In the genomic region with DNA sequence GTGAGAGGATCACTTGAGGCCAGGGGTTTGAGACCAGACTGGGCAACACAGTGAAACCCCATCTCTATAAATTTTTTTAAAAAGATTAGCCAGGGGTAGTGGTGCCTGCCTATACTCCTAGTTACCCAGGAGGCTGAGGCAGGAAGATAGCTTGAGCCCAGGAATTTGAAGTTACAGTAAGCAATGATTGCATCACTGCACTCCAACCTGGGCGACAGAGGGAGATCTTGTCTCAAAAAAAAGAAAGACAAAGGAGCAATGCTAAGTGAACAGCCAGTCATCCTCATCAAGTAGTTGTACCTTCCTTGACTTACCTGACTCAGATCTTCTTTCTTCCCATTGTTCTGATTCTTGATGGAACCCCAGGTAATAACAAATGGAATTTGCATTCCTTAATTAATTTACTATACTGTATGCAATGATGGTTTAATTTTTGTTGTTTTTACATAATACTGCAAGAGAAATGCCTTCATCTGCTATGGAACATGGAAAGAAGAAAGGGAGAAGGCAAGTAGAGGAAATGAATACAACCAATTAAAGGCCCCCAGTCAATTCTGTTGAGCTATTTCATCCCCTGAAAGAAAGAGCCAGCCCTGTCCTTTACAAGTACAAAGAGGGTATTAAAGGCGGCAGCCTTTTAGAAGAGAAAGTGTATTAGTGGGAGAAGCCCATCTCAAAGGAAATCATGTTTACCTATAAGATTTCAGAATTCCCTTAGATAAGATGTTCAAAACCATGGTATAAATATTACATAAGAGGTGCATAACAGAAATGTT, we compare ENCODE assay signal across 21 cellular contexts.
DNase-seq lines count a peak whose midpoint lies in the region; ATAC-seq, FAIRE-seq and TF ChIP-seq lines count a peak whose summit lies in the region.
"Had no signal": no experiment of that assay in that cellular context is flagged by ENCODE, and none has a peak within 500 bp of the region (broad histone marks: within the 10 kb centered on the region; RNA-seq: fewer than 3 reads in every experiment).

No MANE protein-coding gene starts in this region.

- H3K9ac ChIP-seq in mammary epithelial cell (ENCODE audit: insufficient read depth, low read length) (no peak overlapping the region), K562 (ENCODE audit: insufficient read depth in 1 of 2, low read depth in 2 of 2, low read length in 2 of 2) (no peak overlapping the region)

- H3K4me2 ChIP-seq in mammary epithelial cell (ENCODE audit: insufficient read depth, low read depth, low read length): no peak overlapping the region
- no peak overlapping the region for H3K4me2 ChIP-seq in K562 (ENCODE audit: insufficient read depth, low read length)

- H3K27ac ChIP-seq in mammary epithelial cell (ENCODE audit: insufficient read depth, low read depth, low read length) (no peak overlapping the region), K562 (ENCODE audit: extremely low read depth, low read depth, low read length) (no peak overlapping the region)
- H3K27ac ChIP-seq: SJCRH30 had no signal

- intact Hi-C loops in MCF 10A (cut with micrococcal nuclease): loop anchor here (5.0 to 10.0 kb wide), 2 partner anchors 162 to 480 kb away; no protein-coding TSS in a partner anchor
- intact Hi-C loops in mammary epithelial cell (cut with micrococcal nuclease): loop anchor here (2.0 kb wide), 1 partner anchor 482 kb away; no protein-coding TSS in a partner anchor
- intact Hi-C loops in K562 (cut with micrococcal nuclease): no loop called here
- intact Hi-C loops in activated CD4-positive, alpha-beta memory T cell treated with anti-CD3 and anti-CD28 coated beads for 36 hours (cut with micrococcal nuclease): no loop called here

- TF ChIP-seq EP300 in K562 (IDR thresholded peaks at IDR 0.05; ENCODE audit: low read length): no peak

- H3K9me1 ChIP-seq in K562 (ENCODE audit: control insufficient read depth, insufficient read depth, low read length): no peaks in the 10 kb centered on the region

- DNase-seq in MCF 10A (ENCODE audit: unreplicated experiment) (peak; percentile 45), mammary epithelial cell (no peak), K562 (ENCODE audit: extremely low read depth in 1 of 4, low spot score in 3 of 4) (no peak), fibroblast of villous mesenchyme (ENCODE audit: low read depth) (peak; percentile 14), renal cortical epithelial cell (ENCODE audit: low read depth) (peak; percentile 12), foreskin melanocyte (no peak)
- no peak for DNase-seq in activated CD4-positive, alpha-beta memory T cell treated with anti-CD3 and anti-CD28 coated beads for 36 hours
- DNase-seq: 8988T; CD4-positive, alpha-beta memory T cell; DMS79 treated with DMSO at 0.1 percent for 48 hours; GOT3; HFFc6; MV-4-11; NCI-H1417; NCI-H187 treated with DMSO at 0.1 percent for 48 hours; NCI-H2171; NCI-H446 treated with DMSO at 0.1 percent for 48 hours; RPMI8226; SJCRH30 had no signal

- WGBS in mammary epithelial cell (ENCODE audit: low coverage, missing lambda C conversion rate): 75% methylated on average over 2 of the region's 2 CpGs
- WGBS in K562 (ENCODE audit: insufficient coverage, low coverage, missing lambda C conversion rate): 43% methylated on average over 2 of the region's 2 CpGs

- CTCF ChIA-PET in MCF 10A (lab: Yijun Ruan, JAX) (interaction anchor here (0.6 kb wide), 1 partner anchor 481 kb away, joined by 3 read pairs; no protein-coding TSS in a partner anchor), mammary epithelial cell (lab: Charles Lee; ENCODE audit: low non-redundant PET) (no interaction called here), K562 (lab: Yijun Ruan, JAX; ENCODE audit: low intra/inter-chr PET ratio) (no interaction called here)
- CTCF ChIA-PET in activated CD4-positive, alpha-beta memory T cell treated with anti-CD3 and anti-CD28 coated beads for 36 hours (lab: Charles Lee): no interaction called here

- peaks cover 7% of the 10 kb centered on the region for H3K9me3 Mint-ChIP-seq in MCF 10A (ENCODE audit: unreplicated experiment)
- H3K9me3 Mint-ChIP-seq in activated CD4-positive, alpha-beta memory T cell treated with anti-CD3 and anti-CD28 coated beads for 36 hours: peaks cover 3% of the 10 kb centered on the region

- H3K79me2 ChIP-seq in mammary epithelial cell (ENCODE audit: insufficient read depth, low read length): no peaks in the 10 kb centered on the region
- no peaks in the 10 kb centered on the region for H3K79me2 ChIP-seq in K562 (ENCODE audit: control insufficient read depth, insufficient read depth, low read length)

- H4K20me1 ChIP-seq in mammary epithelial cell (ENCODE audit: insufficient read depth, low read length): no peaks in the 10 kb centered on the region
- no peaks in the 10 kb centered on the region for H4K20me1 ChIP-seq in K562 (replicated peaks; ENCODE audit: control insufficient read depth, insufficient read depth, low read length)

- H2AFZ ChIP-seq in mammary epithelial cell (ENCODE audit: low read depth, low read length): no peak overlapping the region
- no peak overlapping the region for H2AFZ ChIP-seq in K562 (ENCODE audit: low read depth, low read length)

- no peak for TF ChIP-seq POLR2A in K562 (conservative IDR thresholded peaks at IDR 0.05)

- no peak overlapping the region for H3K4me3 ChIP-seq in mammary epithelial cell (replicated peaks in 1 of 3; ENCODE audit: insufficient read depth in 1 of 3, low read depth in 2 of 3, low read length in 3 of 3)
- H3K4me3 ChIP-seq in K562: no peak overlapping the region
- H3K4me3 ChIP-seq in fibroblast of villous mesenchyme (ENCODE audit: low read depth, low read length): no peak overlapping the region
- H3K4me3 ChIP-seq: SJCRH30 had no signal

- no TSS peak for BruUV-seq in MCF 10A (replicated peaks; lab: Mats Ljungman, UMichigan)
- BruUV-seq in mammary epithelial cell (replicated peaks; lab: Mats Ljungman, UMichigan): no TSS peak
- no TSS peak for BruUV-seq in K562 (replicated peaks; lab: Mats Ljungman, UMichigan)

- no peak overlapping the region for H3K27ac Mint-ChIP-seq in MCF 10A (ENCODE audit: low read depth, unreplicated experiment)
- H3K27ac Mint-ChIP-seq in activated CD4-positive, alpha-beta memory T cell treated with anti-CD3 and anti-CD28 coated beads for 36 hours: no peak overlapping the region
- H3K27ac Mint-ChIP-seq: CD4-positive, alpha-beta memory T cell; HFFc6 had no signal

- FAIRE-seq in K562 (lab: Jason Lieb, UNC): no peak
- FAIRE-seq: G401.6 had no signal

- POLR2A ChIA-PET in MCF 10A (lab: Yijun Ruan, JAX) (interaction anchor here (0.7 kb wide), 1 partner anchor 339 kb away, joined by 4 read pairs; no protein-coding TSS in a partner anchor), K562 (lab: Yijun Ruan, JAX) (no interaction called here)
- POLR2A ChIA-PET in activated CD4-positive, alpha-beta memory T cell treated with anti-CD3 and anti-CD28 coated beads for 36 hours (lab: Charles Lee): no interaction called here

- H3K9me3 ChIP-seq in mammary epithelial cell (replicated peaks; ENCODE audit: insufficient read depth, low read length) (no peaks in the 10 kb centered on the region), K562 (replicated peaks; ENCODE audit: control insufficient read depth, insufficient read depth, low read depth, low read length) (no peaks in the 10 kb centered on the region)
- H3K9me3 ChIP-seq: SJCRH30 had no signal

- no peaks in the 10 kb centered on the region for H3K4me1 Mint-ChIP-seq in MCF 10A (ENCODE audit: insufficient read depth, unreplicated experiment)
- H3K4me1 Mint-ChIP-seq in activated CD4-positive, alpha-beta memory T cell treated with anti-CD3 and anti-CD28 coated beads for 36 hours (ENCODE audit: low read depth): no peaks in the 10 kb centered on the region
- H3K4me1 Mint-ChIP-seq: CD4-positive, alpha-beta memory T cell had no signal

- no peak for TF ChIP-seq RAD21 in K562 (CRISPR knock-in tag; conservative IDR thresholded peaks at IDR 0.05 in 1 of 2, IDR thresholded peaks at IDR 0.05 in 1 of 2)

- H3K4me3 Mint-ChIP-seq in MCF 10A (ENCODE audit: unreplicated experiment): no peak overlapping the region
- no peak overlapping the region for H3K4me3 Mint-ChIP-seq in activated CD4-positive, alpha-beta memory T cell treated with anti-CD3 and anti-CD28 coated beads for 36 hours
- H3K4me3 Mint-ChIP-seq: CD4-positive, alpha-beta memory T cell; HFFc6 had no signal

- no peaks in the 10 kb centered on the region for H3K27me3 Mint-ChIP-seq in MCF 10A (ENCODE audit: insufficient read depth, unreplicated experiment)
- no peaks in the 10 kb centered on the region for H3K27me3 Mint-ChIP-seq in activated CD4-positive, alpha-beta memory T cell treated with anti-CD3 and anti-CD28 coated beads for 36 hours
- H3K27me3 Mint-ChIP-seq: CD4-positive, alpha-beta memory T cell had no signal

- H3K36me3 ChIP-seq in mammary epithelial cell (ENCODE audit: insufficient read depth, low read length): no peaks in the 10 kb centered on the region
- H3K36me3 ChIP-seq in K562 (ENCODE audit: control insufficient read depth, insufficient read depth, low read length): no peaks in the 10 kb centered on the region

- ATAC-seq in K562: no peak
- ATAC-seq in HG02970 (IDR thresholded peaks at IDR 0.05; ENCODE audit: low FRiP score, unreplicated experiment): no peak

- in situ Hi-C loops in mammary epithelial cell (cut with MboI; ENCODE audit: low sequenced_read_pairs in 2 of 2) (no loop called here), K562 (cut with MboI) (no loop called here)

- H3K36me3 Mint-ChIP-seq in MCF 10A (ENCODE audit: insufficient read depth, unreplicated experiment): no peaks in the 10 kb centered on the region
- H3K36me3 Mint-ChIP-seq in activated CD4-positive, alpha-beta memory T cell treated with anti-CD3 and anti-CD28 coated beads for 36 hours: peaks cover 3% of the 10 kb centered on the region
- H3K36me3 Mint-ChIP-seq: CD4-positive, alpha-beta memory T cell had no signal

- H3K4me1 ChIP-seq in mammary epithelial cell (ENCODE audit: insufficient read depth, low read length) (no peaks in the 10 kb centered on the region), K562 (replicated peaks in 1 of 2; ENCODE audit: control insufficient read depth in 2 of 2, insufficient read depth in 2 of 2, low read length in 2 of 2) (no peaks in the 10 kb centered on the region)
- H3K4me1 ChIP-seq: SJCRH30 had no signal

- TF ChIP-seq CTCF in MCF 10A (IDR thresholded peaks at IDR 0.05; ENCODE audit: unreplicated experiment) (no peak), mammary epithelial cell (conservative IDR thresholded peaks at IDR 0.05 in 1 of 2, IDR thresholded peaks at IDR 0.05 in 1 of 2; ENCODE audit: extremely low read depth in 1 of 2, insufficient read depth in 1 of 2, low read depth in 1 of 2, low read length in 2 of 2) (peak in 1 of 2 donors; percentile 24), K562 (IDR thresholded peaks at IDR 0.05 in 2 of 3, conservative IDR thresholded peaks at IDR 0.05 in 1 of 3; ENCODE audit: insufficient read depth in 2 of 3, low read depth in 1 of 3, low read length in 3 of 3) (no peak), fibroblast of villous mesenchyme (IDR thresholded peaks at IDR 0.05; ENCODE audit: insufficient read depth, low read depth, low read length) (no peak)

- H3K27me3 ChIP-seq in mammary epithelial cell (ENCODE audit: insufficient read depth, low read length) (no peaks in the 10 kb centered on the region), K562 (ENCODE audit: control insufficient read depth in 2 of 2, insufficient read depth in 2 of 2, low read length in 2 of 2) (no peaks in the 10 kb centered on the region)
- H3K27me3 ChIP-seq: SJCRH30 had no signal

- dilution Hi-C loops in mammary epithelial cell (cut with HindIII; ENCODE audit: low sequenced_read_pairs): no loop called here

TF ChIP-seq in K562, 482 proteins besides CTCF, POLR2A, EP300 and RAD21 (continues in another document):
- TF ChIP-seq ZC3H11A (IDR thresholded peaks at IDR 0.05; ENCODE audit: low read depth, low read length): no peak

Comparison
In these comparisons a context has a peak if more than half of its experiments do, and no peak if none do; other contexts are left out.
1. DNase-seq: peak in MCF 10A (single experiment), fibroblast of villous mesenchyme (single experiment) and renal cortical epithelial cell (single experiment); none in mammary epithelial cell (single experiment), K562 (0 of 4), foreskin melanocyte (single experiment) and activated CD4-positive, alpha-beta memory T cell treated with anti-CD3 and anti-CD28 coated beads for 36 hours (single experiment).
2. intact Hi-C loops: an anchor here in MCF 10A (5.0 to 10.0 kb wide) and mammary epithelial cell (2.0 kb wide); none called in K562 and activated CD4-positive, alpha-beta memory T cell treated with anti-CD3 and anti-CD28 coated beads for 36 hours.